9 cellular contexts compared by ENCODE assay signal in genomic region chr7:103150192-103150591, GRCh38. TPM values are rescaled to one million over a fixed set of nuclear protein-coding genes. Genes with fewer than 3 reads are reported as not detected.
DNase-seq lines count a peak whose midpoint lies in the region; ATAC-seq and TF ChIP-seq lines count a peak whose summit lies in the region.
"Had no signal": no experiment of that assay in that cellular context is flagged by ENCODE, and none has a peak within 500 bp of the region (broad histone marks: within the 10 kb centered on the region; RNA-seq: fewer than 3 reads in every experiment).

No MANE protein-coding gene starts in this region.

- H2BK12ac ChIP-seq in H9 (ENCODE audit: insufficient read length, low read depth, low read length), result no peak overlapping the region
- H2BK12ac ChIP-seq in neuronal stem cell (ENCODE audit: low read length), result peak overlapping the region; percentile 73

- H4K91ac ChIP-seq in H9 (ENCODE audit: insufficient read length, low read depth, low read length) (no peak overlapping the region), neuronal stem cell (ENCODE audit: low read depth, low read length, poor library complexity) (no peak overlapping the region)

- peaks cover 8% of the 10 kb centered on the region for H3K27me3 Mint-ChIP-seq in H9 (ENCODE audit: low read depth)

- H3K36me3 ChIP-seq in Panc1 (ENCODE audit: control insufficient read depth, insufficient read depth, low read length) (no peaks in the 10 kb centered on the region), duodenal mucosa (ENCODE audit: control insufficient read depth in 1 of 2, insufficient read depth in 2 of 2, low read length in 2 of 2) (no peaks in the 10 kb centered on the region), neuronal stem cell (replicated peaks in 1 of 2; ENCODE audit: control insufficient read depth in 2 of 2, insufficient read depth in 2 of 2, low read length in 2 of 2) (no peaks in the 10 kb centered on the region)

- peak overlapping the region; percentile 9 to 58; a peak in 3 of 5 replicates for H3K4me3 Mint-ChIP-seq in H9

- no peak overlapping the region for H3K27ac Mint-ChIP-seq in H9

- no TSS peak for BruUV-seq in Panc1 (replicated peaks; lab: Mats Ljungman, UMichigan)

- POLR2A ChIA-PET in Panc1 (lab: Charles Lee), result no interaction called here

- TF ChIP-seq CTCF in H9 (conservative IDR thresholded peaks at IDR 0.05) (no peak), Panc1 (IDR thresholded peaks at IDR 0.05) (no peak)

- no peak overlapping the region for H2BK20ac ChIP-seq in H9 (ENCODE audit: low read depth, low read length, poor library complexity, severe bottlenecking)

- no peak overlapping the region for H3K4ac ChIP-seq in H9 (ENCODE audit: low read depth, low read length)
- no peak overlapping the region for H3K4ac ChIP-seq in neuronal stem cell (ENCODE audit: low read length)

- H2AK5ac ChIP-seq in H9 (ENCODE audit: insufficient read length, low read length), result no peak overlapping the region
- no peak overlapping the region for H2AK5ac ChIP-seq in neuronal stem cell (ENCODE audit: low read depth, low read length)

- H2AFZ ChIP-seq in H9 (ENCODE audit: low read length) (no peak overlapping the region), neuronal stem cell (ENCODE audit: low read length) (peak overlapping the region; percentile 96)

- H3K14ac ChIP-seq in H9 (ENCODE audit: insufficient read depth, low read length), result no peak overlapping the region
- no peak overlapping the region for H3K14ac ChIP-seq in neuronal stem cell (ENCODE audit: low read length)

- H3K27ac ChIP-seq in H9 (ENCODE audit: insufficient read length, low read depth, low read length) (no peak overlapping the region), Panc1 (ENCODE audit: low read length) (peak overlapping the region; percentile 98), duodenal mucosa (ENCODE audit: low read depth, low read length) (peak overlapping the region; percentile 97), neuronal stem cell (replicated peaks; ENCODE audit: low read length) (no peak overlapping the region)

- H3K23ac ChIP-seq in H9 (ENCODE audit: insufficient read length, low read depth, low read length) (no peak overlapping the region), neuronal stem cell (ENCODE audit: low read depth, low read length, poor library complexity) (no peak overlapping the region)

- no peaks in the 10 kb centered on the region for H3K79me1 ChIP-seq in H9 (ENCODE audit: insufficient read depth, low read depth, low read length, poor library complexity, severe bottlenecking)
- H3K79me1 ChIP-seq in neuronal stem cell (ENCODE audit: low read depth, low read length), result no peaks in the 10 kb centered on the region

- no peak overlapping the region for H4K5ac ChIP-seq in H9 (ENCODE audit: insufficient read length, low read depth, low read length)

- no peaks in the 10 kb centered on the region; the same call in 1 of the 2 replicates for H3K4me1 ChIP-seq in H9 (ENCODE audit: insufficient read depth, low read length)
- H3K4me1 ChIP-seq in Panc1 (ENCODE audit: control insufficient read depth, insufficient read depth, low read length), result peaks cover 24% of the 10 kb centered on the region
- H3K4me1 ChIP-seq in duodenal mucosa (ENCODE audit: control insufficient read depth in 1 of 2, insufficient read depth in 2 of 2, low read length in 2 of 2), result peaks cover 24 to 25% of the 10 kb centered on the region in 2 donors
- peaks cover 4 to 7% of the 10 kb centered on the region in 2 donors for H3K4me1 ChIP-seq in neuronal stem cell (ENCODE audit: control insufficient read depth in 2 of 2, insufficient read depth in 1 of 2, low read depth in 1 of 2, low read length in 2 of 2)

- peaks cover 43 to 45% of the 10 kb centered on the region in 2 experiments for H3K4me1 Mint-ChIP-seq in H9

- CTCF ChIA-PET in Panc1 (lab: Charles Lee), result no interaction called here

- peaks cover 2 to 4% (median 3%) of the 10 kb centered on the region in 3 experiments; a peak in 2 of 7 replicates for H3K36me3 Mint-ChIP-seq in H9 (ENCODE audit: insufficient read depth in 1 of 3, low read depth in 3 of 3)

- H3K4me3 ChIP-seq in Panc1 (ENCODE audit: low read depth in 2 of 2, low read length in 2 of 2) (peak overlapping the region; percentile 87 to 89), duodenal mucosa (ENCODE audit: low read depth in 1 of 2, low read length in 2 of 2) (peak overlapping the region; percentile 92 to 99), neuronal stem cell (ENCODE audit: low read length in 2 of 2) (no peak overlapping the region)

- H4K8ac ChIP-seq in H9 (replicated peaks; ENCODE audit: insufficient read length, low read depth, low read length) (no peak overlapping the region), neuronal stem cell (ENCODE audit: low read depth, low read length) (no peak overlapping the region)

- no peak overlapping the region for H3K18ac ChIP-seq in H9 (ENCODE audit: insufficient read length, low read depth, low read length)
- H3K18ac ChIP-seq in neuronal stem cell (ENCODE audit: low read length), result no peak overlapping the region

- H3K9me3 ChIP-seq in H9 (ENCODE audit: control insufficient read depth, low read depth, low read length) (no peaks in the 10 kb centered on the region), Panc1 (ENCODE audit: control insufficient read depth, insufficient read depth, low read depth, low read length) (no peaks in the 10 kb centered on the region), duodenal mucosa (ENCODE audit: control insufficient read depth in 1 of 2, low read length in 2 of 2) (no peaks in the 10 kb centered on the region), neuronal stem cell (replicated peaks in 1 of 2; ENCODE audit: control insufficient read depth in 2 of 2, insufficient read depth in 1 of 2, low read depth in 1 of 2, low read length in 2 of 2) (no peaks in the 10 kb centered on the region)

- H3K27me3 ChIP-seq in H9 (ENCODE audit: insufficient read depth, low read length) (no peaks in the 10 kb centered on the region), Panc1 (ENCODE audit: control insufficient read depth, insufficient read depth, low read length) (no peaks in the 10 kb centered on the region), duodenal mucosa (ENCODE audit: control insufficient read depth in 1 of 2, insufficient read depth in 2 of 2, low read length in 2 of 2) (no peaks in the 10 kb centered on the region), neuronal stem cell (ENCODE audit: control insufficient read depth in 3 of 3, insufficient read depth in 3 of 3, low read depth in 1 of 3, low read length in 3 of 3) (no peaks in the 10 kb centered on the region)

- H3K23me2 ChIP-seq in H9 (ENCODE audit: insufficient read length, low read depth, low read length, poor library complexity, severe bottlenecking), result peaks cover 8% of the 10 kb centered on the region

- H2BK15ac ChIP-seq in H9 (ENCODE audit: low read depth, low read length), result no peak overlapping the region
- H2BK15ac ChIP-seq in neuronal stem cell (ENCODE audit: low read length), result no peak overlapping the region

- no peaks in the 10 kb centered on the region for H4K20me1 ChIP-seq in H9 (ENCODE audit: control insufficient read depth, insufficient read depth, insufficient read length)

- H2BK120ac ChIP-seq in H9 (ENCODE audit: low read depth, low read length, poor library complexity, severe bottlenecking), result no peak overlapping the region
- no peak overlapping the region for H2BK120ac ChIP-seq in neuronal stem cell (ENCODE audit: low read depth, low read length)

- peaks cover 0 to 2% of the 10 kb centered on the region in 2 experiments; a peak in 1 of 5 replicates for H3K9me3 Mint-ChIP-seq in H9

- H3K4me2 ChIP-seq in H9 (ENCODE audit: insufficient read depth, insufficient read length, low read length) (no peak overlapping the region), neuronal stem cell (ENCODE audit: insufficient read depth, low read length, poor library complexity, severe bottlenecking) (no peak overlapping the region)

- no peak overlapping the region for H3K56ac ChIP-seq in H9 (ENCODE audit: insufficient read length, low read depth, low read length)

- H2BK5ac ChIP-seq in H9 (ENCODE audit: insufficient read length, low read length) (no peak overlapping the region), neuronal stem cell (ENCODE audit: low read length) (no peak overlapping the region)

- no peak for ATAC-seq in Panc1
- no peak for ATAC-seq in HG03469 (IDR thresholded peaks at IDR 0.05; ENCODE audit: unreplicated experiment)
- no peak for ATAC-seq in HG02763 (IDR thresholded peaks at IDR 0.05; ENCODE audit: unreplicated experiment)

- H3K79me2 ChIP-seq in H9 (ENCODE audit: insufficient read depth, low read length), result peaks cover 2% of the 10 kb centered on the region; the same call in 1 of the 2 replicates

- H3K9ac ChIP-seq in H9 (ENCODE audit: extremely low read depth, insufficient read length, low read length), result no peak overlapping the region
- H3K9ac ChIP-seq in duodenal mucosa (ENCODE audit: low read depth in 1 of 2, low read length in 2 of 2), result peak overlapping the region; percentile 96 to 97
- no peak overlapping the region for H3K9ac ChIP-seq in neuronal stem cell (ENCODE audit: low read depth, low read length, poor library complexity)

- in situ Hi-C loops in Panc1 (cut with HindIII; ENCODE audit: low pct_unique_long_range_greater_than_20kb, low sequenced_read_pairs), result no loop called here

- intact Hi-C loops in Panc1 (cut with micrococcal nuclease; ENCODE audit: unreplicated experiment), result no loop called here

- DNase-seq in H9, result no peak
- DNase-seq in Panc1 (ENCODE audit: low read depth, low spot score), result no peak
- no peak for DNase-seq in neuronal stem cell (ENCODE audit: low spot score)
- no peak for DNase-seq in ureter (ENCODE audit: low spot score)
- no peak for DNase-seq in putamen (ENCODE audit: low spot score)
- DNase-seq: NCI-H1092 treated with DMSO at 0.1 percent for 48 hours had no signal

- H3T11ph ChIP-seq in H9 (ENCODE audit: low read length), result no peak overlapping the region

RNA-seq across cellular contexts. Expression of gene NAPEPLD, which starts 1.3 kb away (rescaled TPM):
- total RNA-seq in H9 (2021) (8.4 and 9.3 TPM in 2 replicates), Panc1 (2021; ENCODE audit: unreplicated experiment) (19.2 TPM), ureter (14.7 TPM)
- 4.9 TPM for polyA plus RNA-seq in Panc1 (2012; ENCODE audit: insufficient read length)
- 6.5 TPM for polyA plus RNA-seq in neuronal stem cell (2013, experiment 1 of 2)
- polyA plus RNA-seq in neuronal stem cell (2013, experiment 2 of 2), result 7.3 TPM

Comparison
In these comparisons a context has a peak if more than half of its experiments do, and no peak if none do; other contexts are left out.
1. H3K27ac ChIP-seq: peak in Panc1 (single experiment) and duodenal mucosa (single experiment); none in H9 (single experiment) and neuronal stem cell (single experiment).
2. H3K9ac ChIP-seq: peak in duodenal mucosa (2 of 2); none in H9 (single experiment) and neuronal stem cell (single experiment).
3. H3K4me3 ChIP-seq: peak in Panc1 (2 of 2) and duodenal mucosa (2 of 2); none in neuronal stem cell (0 of 2).